27 cellular contexts compared by ENCODE assay signal in the genomic region with DNA sequence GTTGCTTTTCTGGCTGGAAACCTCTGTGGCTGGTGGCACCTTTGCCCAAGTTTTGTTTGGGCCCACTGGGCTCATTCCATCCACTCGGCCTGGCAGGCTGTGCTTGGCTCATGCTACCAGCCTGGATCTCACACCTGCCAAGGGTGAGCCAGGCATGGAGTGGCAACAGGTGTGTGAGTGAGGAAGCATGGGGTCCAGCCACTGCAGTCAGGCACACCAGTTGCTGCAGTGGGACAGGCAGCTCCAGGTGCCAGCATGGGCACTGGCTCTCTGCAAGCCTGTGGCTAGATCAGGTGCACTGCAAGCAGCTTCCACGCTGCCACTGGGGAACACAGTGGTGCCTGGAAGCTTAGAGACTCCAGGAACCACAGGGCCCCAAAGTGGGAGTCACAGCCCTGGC. TPM values are rescaled to one million over a fixed set of nuclear protein-coding genes. Genes with fewer than 3 reads are reported as not detected.
DNase-seq lines count a peak whose midpoint lies in the region; ATAC-seq and TF ChIP-seq lines count a peak whose summit lies in the region.
"Had no signal": no experiment of that assay in that cellular context is flagged by ENCODE, and none has a peak within 500 bp of the region (broad histone marks: within the 10 kb centered on the region; RNA-seq: fewer than 3 reads in every experiment).

No MANE protein-coding gene starts in this region.

- no peaks in the 10 kb centered on the region for H3K9me3 ChIP-seq in HEK293 (ENCODE audit: control insufficient read depth, insufficient read depth, low read depth, low read length)
- peaks cover 5% of the 10 kb centered on the region for H3K9me3 ChIP-seq in trophoblast cell (ENCODE audit: insufficient read depth, low read depth, low read length)
- H3K9me3 ChIP-seq: BE2C had no signal

- peak; percentile 53 for DNase-seq in myocyte (ENCODE audit: low read depth)
- no peak for DNase-seq in trophoblast cell
- DNase-seq in NCI-H510A treated with DMSO at 0.1 percent for 48 hours (lab: John Stamatoyannopoulos, UW), result no peak
- DNase-seq: 8988T; ACHN; BE2C; C1 segment of cervical spinal cord; CD4-positive, alpha-beta memory T cell; CD4-positive, CD25-positive, alpha-beta regulatory T cell; CD8-positive, alpha-beta memory T cell; COR-L47; DMS 273 treated with DMSO at 0.1 percent for 48 hours; DMS153; DMS53; DMS79; DND-41; EL; GDM1 had no signal

- no peaks in the 10 kb centered on the region for H3K4me1 ChIP-seq in HEK293 (ENCODE audit: control insufficient read depth, insufficient read depth, low read length)
- H3K4me1 ChIP-seq in trophoblast cell (ENCODE audit: control insufficient read depth in 1 of 2, insufficient read depth in 2 of 2, low read length in 2 of 2), result no peaks in the 10 kb centered on the region
- H3K4me1 ChIP-seq: BE2C, BLaER1 had no signal

- H3K36me3 ChIP-seq in HEK293 (ENCODE audit: control insufficient read depth in 2 of 2, insufficient read depth in 1 of 2, low read length in 2 of 2), result no peaks in the 10 kb centered on the region
- no peaks in the 10 kb centered on the region for H3K36me3 ChIP-seq in trophoblast cell (ENCODE audit: control insufficient read depth in 1 of 2, insufficient read depth in 2 of 2, low read length in 2 of 2)
- H3K36me3 ChIP-seq: BE2C, BLaER1 had no signal

- no peaks in the 10 kb centered on the region for H3K79me2 ChIP-seq in trophoblast cell (ENCODE audit: control insufficient read depth, insufficient read depth, low read length, poor library complexity)

- H3K14ac ChIP-seq in trophoblast cell (ENCODE audit: low read length), result no peak overlapping the region

- no peak for ATAC-seq in HG03354 (IDR thresholded peaks at IDR 0.05; ENCODE audit: poor library complexity, severe bottlenecking, unreplicated experiment)
- no peak for ATAC-seq in HG02610 (IDR thresholded peaks at IDR 0.05; ENCODE audit: unreplicated experiment)
- ATAC-seq: GM12878 had no signal

- no peak overlapping the region for H2AK5ac ChIP-seq in trophoblast cell (ENCODE audit: low read length)

- no peak overlapping the region for H4K12ac ChIP-seq in trophoblast cell (ENCODE audit: low read depth, low read length)

- no peak overlapping the region for H2BK5ac ChIP-seq in trophoblast cell (ENCODE audit: low read depth, low read length, poor library complexity)

- H3K4me2 ChIP-seq in trophoblast cell (ENCODE audit: low read length), result no peak overlapping the region
- H3K4me2 ChIP-seq: BLaER1 had no signal

- no peak overlapping the region for H2BK12ac ChIP-seq in trophoblast cell (ENCODE audit: low read length)

- no peak for TF ChIP-seq CTCF in HEK293 (tag by site-specific recombination; IDR thresholded peaks at IDR 0.05)

- no CpG with 5 or more reads among the region's 2 CpGs for WGBS in trophoblast cell (ENCODE audit: extremely low coverage, insufficient coverage, insufficient read length)

- H3K23ac ChIP-seq in trophoblast cell (ENCODE audit: low read length), result no peak overlapping the region

- H3K79me1 ChIP-seq in trophoblast cell (ENCODE audit: low read length), result no peaks in the 10 kb centered on the region

- H3K4me3 ChIP-seq in HEK293 (ENCODE audit: low read depth, low read length) (no peak overlapping the region), trophoblast cell (ENCODE audit: low read depth, low read length) (peak overlapping the region; percentile 6)
- H3K4me3 ChIP-seq: BLaER1, GM12878 had no signal

- no peak overlapping the region for H3K27ac ChIP-seq in HEK293 (ENCODE audit: extremely low read depth, low read depth, low read length)
- no peak overlapping the region for H3K27ac ChIP-seq in trophoblast cell (ENCODE audit: low read depth, low read length)
- H3K27ac ChIP-seq: BLaER1 had no signal

- no peak overlapping the region for H3K9ac ChIP-seq in trophoblast cell (ENCODE audit: low read length)
- H3K9ac ChIP-seq: BLaER1 had no signal

- H3K27me3 ChIP-seq in trophoblast cell (ENCODE audit: insufficient read depth, low read length), result no peaks in the 10 kb centered on the region
- H3K27me3 ChIP-seq: BE2C, BLaER1 had no signal

- no peak overlapping the region for H3K4ac ChIP-seq in trophoblast cell (ENCODE audit: low read depth, low read length)

- no peak overlapping the region for H3K18ac ChIP-seq in trophoblast cell (ENCODE audit: low read length)

- H4K91ac ChIP-seq in trophoblast cell (ENCODE audit: low read depth, low read length), result no peak overlapping the region

- H2AFZ ChIP-seq in trophoblast cell (ENCODE audit: insufficient read depth, low read length, poor library complexity), result no peak overlapping the region

- CTCF ChIA-PET in HEK293 (lab: Yijun Ruan, JAX), result no interaction called here

- POLR2A ChIA-PET in HEK293 (lab: Yijun Ruan, JAX), result interaction anchor here (0.9 kb wide), 1 partner anchor 85 kb away, joined by 3 read pairs; no protein-coding TSS in a partner anchor

- no peak overlapping the region for H2BK120ac ChIP-seq in trophoblast cell (ENCODE audit: insufficient read depth, low read length, poor library complexity)

- no peak overlapping the region for H4K8ac ChIP-seq in trophoblast cell (ENCODE audit: low read depth, low read length)

TF ChIP-seq in HEK293, 187 proteins besides CTCF, POLR2A, EP300 and RAD21:
- TF ChIP-seq ZNF221 (tag by site-specific recombination; IDR thresholded peaks at IDR 0.05; ENCODE audit: borderline replicate concordance) (no peak), SCRT2 (tag by site-specific recombination; IDR thresholded peaks at IDR 0.05) (peak; percentile 90)

RNA-seq across cellular contexts. Expression of gene NUP210L, which starts 57.0 kb away (rescaled TPM):
- total RNA-seq in myocyte, result 0.13 TPM in 1 of 2 replicates, not detected in the other
- polyA plus RNA-seq in myocyte (2012), result not detected
- polyA plus RNA-seq in trophoblast cell (2013), result 0.01 and 0.03 TPM in 2 replicates
- total RNA-seq: Daoy, G401, GM12878 had no signal
- polyA plus RNA-seq: AG04450, CD14-positive monocyte had no signal
